Comparison of ENCODE assay signal across 29 cellular contexts in genomic region chr10:50294582-50294981, GRCh38. TPM values are rescaled to one million over a fixed set of nuclear protein-coding genes. Genes with fewer than 3 reads are reported as not detected.
"Had no signal": no experiment of that assay in that cellular context is flagged by ENCODE, and none has a peak within 500 bp of the region (broad histone marks: within the 10 kb centered on the region; RNA-seq: fewer than 3 reads in every experiment).

No MANE protein-coding gene starts in this region.

- ATAC-seq: foreskin keratinocyte; gastroesophageal sphincter; left ventricle myocardium superior; naive thymus-derived CD4-positive, alpha-beta T cell; stimulated activated memory B cell treated with anti-CD40 and anti-IgM and Interleukin-4, amounts not matched to agents 10 μg/mL and 1 μg/mL and 100 μg/mL, for 72 hours; stimulated activated naive CD8-positive, alpha-beta T cell treated with anti-CD3 and anti-CD28 coated beads, Interleukin-15, amount 100 ng/mL, for 72 hours had no signal

- H3K4me3 ChIP-seq: colonic mucosa, esophagus muscularis mucosa, gastroesophageal sphincter, heart right ventricle, lower lobe of right lung, prostate gland, right atrium auricular region, sigmoid colon, skin epidermis, spleen, suprapubic skin, transverse colon had no signal

- H3K27ac Mint-ChIP-seq: dendritic cell treated with granulocyte-macrophage colony-stimulating factor and Interleukin-4, amounts not matched to agents 40 ng/mL and 50 ng/mL, for 4 days; endodermal cell; immature natural killer cell; naive thymus-derived CD4-positive, alpha-beta T cell; nephron; stimulated activated memory B cell treated with anti-CD40 and anti-IgM and Interleukin-4, amounts not matched to agents 10 μg/mL and 1 μg/mL and 100 μg/mL, for 72 hours; stimulated activated naive CD8-positive, alpha-beta T cell treated with anti-CD3 and anti-CD28 coated beads, Interleukin-15, amount 100 ng/mL, for 72 hours had no signal

- H3K9me3 ChIP-seq: colonic mucosa, gastroesophageal sphincter, prostate gland, right atrium auricular region, suprapubic skin, transverse colon had no signal

- H3K4me1 Mint-ChIP-seq: endodermal cell; immature natural killer cell; nephron; stimulated activated memory B cell treated with anti-CD40 and anti-IgM and Interleukin-4, amounts not matched to agents 10 μg/mL and 1 μg/mL and 100 μg/mL, for 72 hours; stimulated activated naive CD8-positive, alpha-beta T cell treated with anti-CD3 and anti-CD28 coated beads, Interleukin-15, amount 100 ng/mL, for 72 hours had no signal

- H3K27ac ChIP-seq: epithelial cell of prostate, esophagus muscularis mucosa, foreskin keratinocyte, gastroesophageal sphincter, heart right ventricle, lower lobe of right lung, prostate gland, right atrium auricular region, sigmoid colon, skin epidermis, spleen, suprapubic skin had no signal

- H3K36me3 ChIP-seq: colonic mucosa, esophagus muscularis mucosa, gastroesophageal sphincter, heart right ventricle, lower lobe of right lung, prostate gland, right atrium auricular region, sigmoid colon, spleen, suprapubic skin, transverse colon had no signal

- H3K27me3 Mint-ChIP-seq: dendritic cell treated with granulocyte-macrophage colony-stimulating factor and Interleukin-4, amounts not matched to agents 40 ng/mL and 50 ng/mL, for 4 days; naive thymus-derived CD4-positive, alpha-beta T cell; stimulated activated memory B cell treated with anti-CD40 and anti-IgM and Interleukin-4, amounts not matched to agents 10 μg/mL and 1 μg/mL and 100 μg/mL, for 72 hours; stimulated activated naive CD8-positive, alpha-beta T cell treated with anti-CD3 and anti-CD28 coated beads, Interleukin-15, amount 100 ng/mL, for 72 hours had no signal

- DNase-seq: colonic mucosa; effector CD8-positive, alpha-beta T cell; endodermal cell; foreskin keratinocyte; heart right ventricle; hypothalamus; immature natural killer cell; islet precursor cell; kidney glomerular epithelial cell; left colon; left ventricle myocardium superior; lower lobe of right lung; naive thymus-derived CD4-positive, alpha-beta T cell; nucleus accumbens; sigmoid colon; spleen; stimulated activated CD4-positive, alpha-beta T cell treated with anti-CD3 and anti-CD28 coated beads, Interleukin-4, amount 100 ng/mL, for 4 hours; stimulated activated naive CD8-positive, alpha-beta T cell treated with anti-CD3 and anti-CD28 coated beads, Interleukin-15, amount 100 ng/mL, for 72 hours; transverse colon had no signal

- H3K4me3 Mint-ChIP-seq: dendritic cell treated with granulocyte-macrophage colony-stimulating factor and Interleukin-4, amounts not matched to agents 40 ng/mL and 50 ng/mL, for 4 days; endodermal cell; immature natural killer cell; naive thymus-derived CD4-positive, alpha-beta T cell; nephron; stimulated activated memory B cell treated with anti-CD40 and anti-IgM and Interleukin-4, amounts not matched to agents 10 μg/mL and 1 μg/mL and 100 μg/mL, for 72 hours; stimulated activated naive CD8-positive, alpha-beta T cell treated with anti-CD3 and anti-CD28 coated beads, Interleukin-15, amount 100 ng/mL, for 72 hours had no signal

- H3K27me3 ChIP-seq: colonic mucosa, esophagus muscularis mucosa, foreskin keratinocyte, gastroesophageal sphincter, heart right ventricle, right atrium auricular region, sigmoid colon, spleen, suprapubic skin, transverse colon had no signal

- H3K4me1 ChIP-seq: colonic mucosa, esophagus muscularis mucosa, foreskin keratinocyte, gastroesophageal sphincter, heart right ventricle, lower lobe of right lung, prostate gland, right atrium auricular region, sigmoid colon, spleen, suprapubic skin had no signal

RNA-seq across cellular contexts. Expression of gene ASAH2, which starts 43.3 kb away (rescaled TPM):
- total RNA-seq: lower lobe of right lung had no signal
